ENCODE assay signal across 9 cellular contexts in the genomic region with DNA sequence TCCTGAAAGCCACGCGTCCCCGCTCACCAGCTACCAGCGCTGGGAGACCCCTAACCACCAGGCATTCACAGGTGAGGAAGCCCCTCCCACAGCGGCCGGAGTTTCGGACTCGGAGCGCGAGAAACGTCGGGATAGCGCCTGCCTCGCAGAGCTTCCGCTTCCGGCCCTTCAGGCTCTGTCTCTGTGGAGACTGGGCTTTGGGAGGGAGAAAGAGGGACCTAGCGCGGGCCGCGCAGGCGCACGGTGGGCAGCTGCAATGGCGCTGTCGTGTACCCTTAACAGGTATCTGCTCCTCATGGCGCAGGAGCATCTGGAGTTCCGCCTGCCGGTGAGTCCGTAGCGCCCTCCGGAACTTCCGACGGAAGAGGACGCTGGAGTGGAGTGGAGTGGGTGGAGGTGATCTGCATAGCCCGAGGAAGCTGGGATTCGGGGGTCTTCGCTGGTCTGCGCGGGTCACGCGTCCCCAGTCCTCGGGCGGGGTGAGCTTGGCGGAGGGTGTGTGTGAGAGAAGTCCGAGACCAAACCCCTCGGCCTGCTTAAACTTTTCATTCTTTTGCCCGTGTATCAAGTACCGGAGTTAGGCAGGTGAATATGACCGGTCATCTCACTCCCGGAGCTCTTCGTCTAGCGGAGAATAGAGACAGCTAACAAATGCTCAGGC. TPM values are rescaled to one million over a fixed set of nuclear protein-coding genes. Genes with fewer than 3 reads are reported as not detected.
A peak's percentile ranks its signal among the peaks of the same experiment; 100 is the strongest.
DNase-seq lines count a peak whose midpoint lies in the region; ATAC-seq, FAIRE-seq and TF ChIP-seq lines count a peak whose summit lies in the region.
"Had no signal": no experiment of that assay in that cellular context is flagged by ENCODE, and none has a peak within 500 bp of the region (broad histone marks: within the 10 kb centered on the region; RNA-seq: fewer than 3 reads in every experiment).

Gene TRMT11 (plus strand): TSS at position 246 of the 661 bp plus-strand sequence. CDS start 11 bp downstream, at position 257.

- POLR2A ChIA-PET in BJ (lab: Charles Lee), result interaction anchor here (0.5 to 0.7 kb wide), 3 partner anchors 737 to 1066 kb away, joined by 3 to 4 read pairs (median 3); no protein-coding TSS in a partner anchor
- POLR2A ChIA-PET in HepG2 (lab: Yijun Ruan, JAX), result interaction anchor here (0.7 to 5.4 kb wide), 31 partner anchors 9 to 685 kb away, joined by 3 to 71 read pairs (median 5); partner anchors contain the start of genes HDDC2, HINT3 and NCOA7

- peaks cover 62% of the 10 kb centered on the region for H3K4me1 ChIP-seq in HepG2 (ENCODE audit: insufficient read depth, low read length)

- 0% methylated on average over 37 of the region's 51 CpGs for WGBS in HepG2 (ENCODE audit: low lambda C conversion rate)

- no peaks in the 10 kb centered on the region for H3K36me3 Mint-ChIP-seq in activated CD4-positive, alpha-beta T cell treated with anti-CD3 and anti-CD28 coated beads, Interleukin-2, amount 10 ng/mL, durations not matched to agents 24 days and 14 days (ENCODE audit: low read depth)

- peaks cover 56% of the 10 kb centered on the region for H3K79me2 ChIP-seq in HepG2 (ENCODE audit: insufficient read depth, low read length)

- peak within 1 kb of the TSS; percentile 82 for H2AFZ ChIP-seq in HepG2 (ENCODE audit: low read length)

- peak; percentile 47 for TF ChIP-seq RAD21 in HepG2 (CRISPR knock-in tag; IDR thresholded peaks at IDR 0.05)

- no peaks in the 10 kb centered on the region for H3K36me3 ChIP-seq in BJ (ENCODE audit: control insufficient read depth, insufficient read depth, low read length)
- H3K36me3 ChIP-seq in HepG2 (replicated peaks in 1 of 2; ENCODE audit: control insufficient read depth in 1 of 2, insufficient read depth in 2 of 2, low read length in 2 of 2), result no peaks in the 10 kb centered on the region

- H3K4me2 ChIP-seq in HepG2 (ENCODE audit: low read depth, low read length), result peak within 1 kb of the TSS; percentile 90

- in situ Hi-C loops in HepG2 (cut with HindIII; ENCODE audit: extremely low pct_ligation_motif_present, low pct_unique_long_range_greater_than_20kb), result no loop called here

- ATAC-seq in HG03439 (IDR thresholded peaks at IDR 0.05; ENCODE audit: unreplicated experiment) (peak; percentile 97), HepG2 (peak; percentile 98)

- intact Hi-C loops in activated CD4-positive, alpha-beta T cell treated with anti-CD3 and anti-CD28 coated beads, Interleukin-2, amount 10 ng/mL, durations not matched to agents 24 days and 14 days (cut with micrococcal nuclease), result loop anchor here (1.0 to 10.0 kb wide), 4 partner anchors 30 to 832 kb away; partner anchors contain the start of genes HINT3 and TPD52L1
- intact Hi-C loops in HepG2 (cut with micrococcal nuclease; ENCODE audit: unreplicated experiment), result loop anchor here (1.0 kb wide), 1 partner anchor 196 kb away; the partner anchor contains the start of gene NCOA7

- CTCF ChIA-PET in BJ (lab: Yijun Ruan, JAX), result interaction anchor here (0.9 to 2.6 kb wide), 4 partner anchors 10 to 1134 kb away, joined by 3 to 23 read pairs (median 4); no protein-coding TSS in a partner anchor
- CTCF ChIA-PET in HepG2 (lab: Yijun Ruan, JAX; ENCODE audit: low intra/inter-chr PET ratio, low total read pairs), result no interaction called here

- no peaks in the 10 kb centered on the region for H3K27me3 ChIP-seq in BJ (ENCODE audit: control insufficient read depth, insufficient read depth, low read length)
- H3K27me3 ChIP-seq in HepG2 (ENCODE audit: control insufficient read depth in 1 of 2, insufficient read depth in 2 of 2, low read length in 2 of 2), result no peaks in the 10 kb centered on the region; a peak in 1 of 5 replicates

- H3K27ac ChIP-seq in HepG2 (ENCODE audit: extremely low read length, insufficient read depth, low read length), result peak within 1 kb of the TSS; percentile 87

- H3K4me3 ChIP-seq in BJ (ENCODE audit: low read depth, low read length), result peak within 1 kb of the TSS; percentile 73
- H3K4me3 ChIP-seq in HepG2 (replicated peaks in 1 of 3; ENCODE audit: insufficient read depth in 1 of 3, low read depth in 2 of 3, low read length in 3 of 3), result peak within 1 kb of the TSS; percentile 80 to 95 (median 84)

- peaks cover 7% of the 10 kb centered on the region for H3K4me1 Mint-ChIP-seq in activated CD4-positive, alpha-beta T cell treated with anti-CD3 and anti-CD28 coated beads, Interleukin-2, amount 10 ng/mL, durations not matched to agents 24 days and 14 days

- DNase-seq in BJ (ENCODE audit: low read depth) (no peak), GM19238 (ENCODE audit: insufficient read length, low spot score) (peak; percentile 81), NCI-H510A (lab: John Stamatoyannopoulos, UW) (peak; percentile 85), dedifferentiated amniotic fluid mesenchymal stem cell (ENCODE audit: extremely low spot score) (peak; percentile 84), HepG2 (ENCODE audit: low spot score) (peak; percentile 97)
- peak; percentile 93 for DNase-seq in activated CD4-positive, alpha-beta T cell treated with anti-CD3 and anti-CD28 coated beads, Interleukin-2, amount 10 ng/mL, durations not matched to agents 24 days and 14 days
- DNase-seq in stimulated activated CD4-positive, alpha-beta T cell treated with anti-CD3 and anti-CD28 coated beads, Interleukin-2, amount 100 ng/mL, for 48 hours, result peak; percentile 69 to 76

- peak within 1 kb of the TSS; percentile 8 for H3K4me3 Mint-ChIP-seq in activated CD4-positive, alpha-beta T cell treated with anti-CD3 and anti-CD28 coated beads, Interleukin-2, amount 10 ng/mL, durations not matched to agents 24 days and 14 days

- no peak within 1 kb of the TSS for H3K27ac Mint-ChIP-seq in activated CD4-positive, alpha-beta T cell treated with anti-CD3 and anti-CD28 coated beads, Interleukin-2, amount 10 ng/mL, durations not matched to agents 24 days and 14 days

- H3K9me3 ChIP-seq in HepG2 (ENCODE audit: low read length), result no peaks in the 10 kb centered on the region

- H4K20me1 ChIP-seq in HepG2 (ENCODE audit: insufficient read depth, low read length), result peaks cover 8% of the 10 kb centered on the region

- peak within 1 kb of the TSS; percentile 91 for H3K9ac ChIP-seq in HepG2 (ENCODE audit: insufficient read depth, low read depth, low read length)

- H3K9me3 Mint-ChIP-seq in activated CD4-positive, alpha-beta T cell treated with anti-CD3 and anti-CD28 coated beads, Interleukin-2, amount 10 ng/mL, durations not matched to agents 24 days and 14 days, result no peaks in the 10 kb centered on the region

- TF ChIP-seq POLR2A in HepG2 (IDR thresholded peaks at IDR 0.05; ENCODE audit: insufficient read depth in 1 of 2, low read depth in 2 of 2, low read length in 2 of 2), result peak; percentile 96 to 98

- peak; percentile 92 for FAIRE-seq in HepG2 (lab: Jason Lieb, UNC)
- FAIRE-seq: endometrium had no signal

- no TSS peak for BruUV-seq in HepG2 (replicated peaks; lab: Mats Ljungman, UMichigan)

- no peaks in the 10 kb centered on the region for H3K27me3 Mint-ChIP-seq in activated CD4-positive, alpha-beta T cell treated with anti-CD3 and anti-CD28 coated beads, Interleukin-2, amount 10 ng/mL, durations not matched to agents 24 days and 14 days

- TF ChIP-seq CTCF in BJ (IDR thresholded peaks at IDR 0.05; ENCODE audit: insufficient read depth, low read depth, low read length) (no peak), HepG2 (CRISPR knock-in tag; IDR thresholded peaks at IDR 0.05) (peak; percentile 46)

- TF ChIP-seq EP300 in HepG2 (IDR thresholded peaks at IDR 0.05; ENCODE audit: low read depth in 2 of 2, low read length in 2 of 2) (peak in 1 of 2 experiments; percentile 6; a peak in 3 of 4 replicates), HepG2 (CRISPR knock-in tag; IDR thresholded peaks at IDR 0.05; ENCODE audit: borderline replicate concordance) (no peak)

TF ChIP-seq in HepG2, 621 proteins besides CTCF, POLR2A, EP300 and RAD21 (continues in another document):
- peak; percentile 45 for TF ChIP-seq HCFC1 (IDR thresholded peaks at IDR 0.05; ENCODE audit: low read depth, low read length)
- peak; percentile 91 for TF ChIP-seq POGZ (CRISPR knock-in tag; IDR thresholded peaks at IDR 0.05)
- no peak for TF ChIP-seq NR2F6 (IDR thresholded peaks at IDR 0.05)
- TF ChIP-seq NR2F6 (CRISPR knock-in tag; IDR thresholded peaks at IDR 0.05), result peak; percentile 46; the same call in 1 of the 2 replicates
- TF ChIP-seq TP53 (CRISPR knock-in tag; conservative IDR thresholded peaks at IDR 0.05), result no peak; the same call in 1 of the 2 replicates
- TF ChIP-seq AKAP8 (CRISPR knock-in tag; IDR thresholded peaks at IDR 0.05), result no peak
- no peak for TF ChIP-seq ZFP36L2 (CRISPR knock-in tag; IDR thresholded peaks at IDR 0.05)
- TF ChIP-seq ZNF589 (CRISPR knock-in tag; conservative IDR thresholded peaks at IDR 0.05), result peak; percentile 76; the same call in 1 of the 2 replicates
- peak; percentile 12; the same call in 1 of the 2 replicates for TF ChIP-seq ZNF557 (CRISPR knock-in tag; IDR thresholded peaks at IDR 0.05)

RNA-seq across cellular contexts. Expression of gene TRMT11, which starts in this region (rescaled TPM):
- 10.1 and 19.0 TPM in 2 replicates for polyA plus RNA-seq in BJ (2011; rRNA removed)
- polyA minus RNA-seq in BJ (2011; rRNA and poly(A)+ RNA removed), result 7.2 and 11.3 TPM in 2 replicates
- 33.6 and 34.4 TPM in 2 replicates for total RNA-seq in activated CD4-positive, alpha-beta T cell treated with anti-CD3 and anti-CD28 coated beads, Interleukin-2, amount 10 ng/mL, durations not matched to agents 24 days and 14 days
- total RNA-seq in HepG2 (2016; rRNA removed; fragmentation: Illumina TruSeq; extraction: Trizol), result 66.0 and 81.9 TPM in 2 replicates
- total RNA-seq in HepG2 (2016; cell fraction: cytosol; rRNA removed; fragmentation: Illumina TruSeq; extraction: Trizol; ENCODE audit: low read depth), result 21.2 and 26.8 TPM in 2 replicates
- total RNA-seq in HepG2 (2016; cell fraction: insoluble cytoplasmic fraction; rRNA removed; fragmentation: Illumina TruSeq; extraction: Trizol), result 67.4 and 74.9 TPM in 2 replicates
- total RNA-seq in HepG2 (2016; cell fraction: membrane; rRNA removed; fragmentation: Illumina TruSeq; extraction: Trizol), result 20.1 and 28.0 TPM in 2 replicates
- 235 and 261 TPM in 2 replicates for total RNA-seq in HepG2 (2016; cell fraction: nucleus; rRNA removed; fragmentation: Illumina TruSeq; extraction: Trizol)
- polyA plus RNA-seq in HepG2 (2011; rRNA removed), result 31.9 and 42.2 TPM in 2 replicates
- 13.5 and 18.7 TPM in 2 replicates for polyA plus RNA-seq in HepG2 (2011; cell fraction: cytosol; rRNA removed)
- 53.6 and 65.0 TPM in 2 replicates for polyA plus RNA-seq in HepG2 (2011; cell fraction: nucleus; rRNA removed)
- 22.7 and 30.6 TPM in 2 replicates for polyA plus RNA-seq in HepG2 (2012)
- 3.1 and 3.6 TPM in 2 replicates for polyA plus RNA-seq in HepG2 (2016; cell fraction: cytosol; fragmentation: Illumina TruSeq; extraction: Trizol; ENCODE audit: low read depth)
- polyA plus RNA-seq in HepG2 (2016; cell fraction: insoluble cytoplasmic fraction; fragmentation: Illumina TruSeq; extraction: Trizol; ENCODE audit: low read depth), result 45.8 and 49.9 TPM in 2 replicates
- polyA plus RNA-seq in HepG2 (2016; cell fraction: membrane; fragmentation: Illumina TruSeq; extraction: Trizol; ENCODE audit: low read depth), result 6.0 and 6.4 TPM in 2 replicates
- 68.3 and 74.4 TPM in 2 replicates for polyA plus RNA-seq in HepG2 (2016; cell fraction: nucleus; fragmentation: Illumina TruSeq; extraction: Trizol; ENCODE audit: insufficient read depth, low read depth)
- 15.0 and 25.2 TPM in 2 replicates for polyA minus RNA-seq in HepG2 (2011; rRNA and poly(A)+ RNA removed; ENCODE audit: low replicate concordance)
- 13.2 and 16.8 TPM in 2 replicates for polyA minus RNA-seq in HepG2 (2011; cell fraction: cytosol; rRNA and poly(A)+ RNA removed)
- 381 and 440 TPM in 2 replicates for polyA minus RNA-seq in HepG2 (2011; cell fraction: nucleus; rRNA and poly(A)+ RNA removed)
